In genomic region chr1:245953876-245954660, GRCh38 we compare ENCODE assay signal across 7 cellular contexts.
A peak's percentile ranks its signal among the peaks of the same experiment; 100 is the strongest.
DNase-seq lines count a peak whose midpoint lies in the region; ATAC-seq and TF ChIP-seq lines count a peak whose summit lies in the region.

No MANE protein-coding gene starts in this region.

- no peak for TF ChIP-seq CTCF in VCaP (conservative IDR thresholded peaks at IDR 0.05)
- no peak for TF ChIP-seq CTCF in uterus (IDR thresholded peaks at IDR 0.05)

- no peaks in the 10 kb centered on the region for H3K36me3 ChIP-seq in uterus

- H3K27me3 ChIP-seq in layer of hippocampus (ENCODE audit: control insufficient read depth, insufficient read depth, low read length) (no peaks in the 10 kb centered on the region), uterus (no peaks in the 10 kb centered on the region)

- peak; percentile 55 for ATAC-seq in GM18868 (IDR thresholded peaks at IDR 0.05; ENCODE audit: unreplicated experiment)
- ATAC-seq in HG02885 (IDR thresholded peaks at IDR 0.05; ENCODE audit: poor library complexity, unreplicated experiment), result peak; percentile 31

- peak overlapping the region; percentile 14 to 27 for H3K4me3 ChIP-seq in uterus

- H3K27ac ChIP-seq in VCaP (peak overlapping the region; percentile 88), layer of hippocampus (ENCODE audit: low read depth, low read length) (peak overlapping the region; percentile 35), uterus (peak overlapping the region; percentile 72 to 74)

- no peak for TF ChIP-seq POLR2A in uterus (IDR thresholded peaks at IDR 0.05)
- no peak for TF ChIP-seq POLR2A in erythroblast (IDR thresholded peaks at IDR 0.05; ENCODE audit: low read length)

- intact Hi-C loops in uterus (cut with DNase I; ENCODE audit: low total_unique reads), result no loop called here

- H3K4me1 ChIP-seq in uterus, result no peaks in the 10 kb centered on the region

- no peak for DNase-seq in uterus
- no peak for DNase-seq in erythroblast (lab: John Stamatoyannopoulos, UW)
- DNase-seq in cerebellar cortex (ENCODE audit: low spot score), result no peak

- no peaks in the 10 kb centered on the region for H3K9me3 ChIP-seq in uterus

Comparison
In these comparisons a context has a peak if more than half of its experiments do, and no peak if none do; other contexts are left out.
1. H3K27ac ChIP-seq: peak in every context shown above with its lines; median percentile 88 in VCaP; 73 in uterus; 35 in layer of hippocampus.